Comparison of ENCODE assay signal across 20 cellular contexts in the genomic region with DNA sequence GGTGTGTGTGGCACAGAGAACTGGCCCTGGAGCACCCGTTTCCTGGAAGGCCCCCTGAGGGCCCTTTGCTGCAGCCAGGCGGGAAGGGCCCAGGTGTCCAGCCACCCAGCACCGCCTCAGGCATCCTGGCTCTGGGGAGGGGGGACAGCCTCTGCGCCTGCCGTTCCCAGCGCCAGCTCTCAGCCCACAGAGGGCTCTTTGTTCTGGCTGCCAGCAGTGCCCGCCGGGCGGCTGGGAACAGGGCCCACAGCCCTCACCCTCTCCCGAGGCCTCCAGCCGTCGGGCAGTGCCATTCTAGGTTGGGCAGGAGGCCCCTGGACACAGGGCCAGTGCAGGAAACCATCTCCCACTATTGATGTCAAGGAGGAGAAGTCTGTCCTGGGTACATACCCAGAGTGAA. TPM values are rescaled to one million over a fixed set of nuclear protein-coding genes. Genes with fewer than 3 reads are reported as not detected.
DNase-seq lines count a peak whose midpoint lies in the region; FAIRE-seq and TF ChIP-seq lines count a peak whose summit lies in the region.
"Had no signal": no experiment of that assay in that cellular context is flagged by ENCODE, and none has a peak within 500 bp of the region (broad histone marks: within the 10 kb centered on the region; RNA-seq: fewer than 3 reads in every experiment).

No MANE protein-coding gene starts in this region.

- H3K27ac Mint-ChIP-seq in T-helper 2 cell treated with Interferon-gamma antibody and Interleukin-4, amounts not matched to agents 5 μg/mL and 100 μg/mL, for 36 hours, result no peak overlapping the region
- H3K27ac Mint-ChIP-seq: activated CD8-positive, alpha-beta T cell treated with anti-CD3 and anti-CD28 coated beads, Interleukin-2, amount 10 ng/mL, durations not matched to agents 7 days and 5 days; CD8-positive, alpha-beta T cell had no signal

- H3K9ac ChIP-seq in H1 (replicated peaks in 1 of 4; ENCODE audit: extremely low read depth in 1 of 4, low read depth in 3 of 4, low read length in 3 of 4), result no peak overlapping the region

- no peak for FAIRE-seq in H1 (lab: Jason Lieb, UNC)
- FAIRE-seq: keratinocyte had no signal

- no peak overlapping the region for H3K4me3 Mint-ChIP-seq in T-helper 2 cell treated with Interferon-gamma antibody and Interleukin-4, amounts not matched to agents 5 μg/mL and 100 μg/mL, for 36 hours
- H3K4me3 Mint-ChIP-seq: activated CD8-positive, alpha-beta T cell treated with anti-CD3 and anti-CD28 coated beads, Interleukin-2, amount 10 ng/mL, durations not matched to agents 7 days and 5 days; CD8-positive, alpha-beta T cell; central memory CD8-positive, alpha-beta T cell had no signal

- POLR2A ChIA-PET in H1 (lab: Charles Lee; ENCODE audit: partially characterized antibody) (interaction anchor here (1.2 kb wide), 1 partner anchor 10 kb away, joined by 3 read pairs; no protein-coding TSS in a partner anchor), HEK293T (lab: Yijun Ruan, JAX) (no interaction called here)

- H3K14ac ChIP-seq in H1 (ENCODE audit: insufficient read length), result no peak overlapping the region

- H3K4ac ChIP-seq in H1 (replicated peaks; ENCODE audit: insufficient read length, low read depth, low read length), result no peak overlapping the region

- 92% methylated on average over 8 of the region's 12 CpGs; no CpG with 5 or more reads in 1 of the 2 experiments for WGBS in H1 (ENCODE audit: extremely low coverage in 1 of 2, insufficient coverage in 1 of 2, insufficient read length in 1 of 2, insufficient replicate concordance in 2 of 2, low coverage in 1 of 2, low lambda C conversion rate in 2 of 2, missing lambda C conversion rate in 1 of 2), 2 experiments

- TF ChIP-seq EP300 in H1 (IDR thresholded peaks at IDR 0.05; ENCODE audit: borderline replicate concordance in 1 of 2, low read depth in 2 of 2, low read length in 2 of 2), result no peak

- no peaks in the 10 kb centered on the region for H3K36me3 Mint-ChIP-seq in T-helper 2 cell treated with Interferon-gamma antibody and Interleukin-4, amounts not matched to agents 5 μg/mL and 100 μg/mL, for 36 hours (ENCODE audit: low read depth)
- H3K36me3 Mint-ChIP-seq: CD8-positive, alpha-beta T cell had no signal

- H2AK5ac ChIP-seq in H1 (ENCODE audit: low read depth, low read length), result no peak overlapping the region

- peaks cover 4% of the 10 kb centered on the region for H3K27me3 Mint-ChIP-seq in T-helper 2 cell treated with Interferon-gamma antibody and Interleukin-4, amounts not matched to agents 5 μg/mL and 100 μg/mL, for 36 hours (ENCODE audit: low read depth)

- no peak overlapping the region for H4K5ac ChIP-seq in H1 (ENCODE audit: insufficient read length, low read depth, low read length)

- H3K4me1 Mint-ChIP-seq in T-helper 2 cell treated with Interferon-gamma antibody and Interleukin-4, amounts not matched to agents 5 μg/mL and 100 μg/mL, for 36 hours (ENCODE audit: low read depth), result no peaks in the 10 kb centered on the region
- H3K4me1 Mint-ChIP-seq: central memory CD8-positive, alpha-beta T cell had no signal

- H3K79me1 ChIP-seq in H1 (ENCODE audit: low read depth, low read length), result no peaks in the 10 kb centered on the region

- H4K91ac ChIP-seq in H1 (replicated peaks; ENCODE audit: insufficient read length, low read length), result no peak overlapping the region

- no peak overlapping the region for H2BK15ac ChIP-seq in H1 (ENCODE audit: low read length)

- TF ChIP-seq CTCF in WERI-Rb-1 (IDR thresholded peaks at IDR 0.05; ENCODE audit: low read depth, low read length) (no peak), H1 (IDR thresholded peaks at IDR 0.05; ENCODE audit: control extremely low read depth in 1 of 3, insufficient read depth in 1 of 3, low read depth in 1 of 3, low read length in 3 of 3) (no peak)

- H2BK20ac ChIP-seq in H1 (ENCODE audit: low read length), result no peak overlapping the region

- H3K23ac ChIP-seq in H1 (ENCODE audit: insufficient read length), result no peak overlapping the region

- H3K18ac ChIP-seq in H1 (ENCODE audit: extremely low read depth, low read length), result no peak overlapping the region

- H3K27me3 ChIP-seq in WERI-Rb-1 (ENCODE audit: insufficient read depth, low read depth, severe bottlenecking) (no peaks in the 10 kb centered on the region), H1 (replicated peaks in 1 of 4; ENCODE audit: control insufficient read depth in 3 of 4, extremely low read depth in 1 of 4, insufficient read depth in 3 of 4, low read length in 3 of 4) (peaks cover 0 to 3% (median 0%) of the 10 kb centered on the region in 4 experiments; a peak in 2 of 7 replicates)
- H3K27me3 ChIP-seq: hepatocyte had no signal

- no peaks in the 10 kb centered on the region for H3K9me3 Mint-ChIP-seq in T-helper 2 cell treated with Interferon-gamma antibody and Interleukin-4, amounts not matched to agents 5 μg/mL and 100 μg/mL, for 36 hours
- H3K9me3 Mint-ChIP-seq: CD8-positive, alpha-beta T cell; central memory CD8-positive, alpha-beta T cell had no signal

- peak overlapping the region; percentile 87 for H3K27ac ChIP-seq in WERI-Rb-1
- no peak overlapping the region for H3K27ac ChIP-seq in H1 (ENCODE audit: low read depth, low read length)
- H3K27ac ChIP-seq: hepatocyte had no signal

- no peak overlapping the region for H2BK12ac ChIP-seq in H1 (ENCODE audit: low read depth, low read length)

- H3K9me3 ChIP-seq in WERI-Rb-1 (ENCODE audit: severe bottlenecking) (no peaks in the 10 kb centered on the region), H1 (ENCODE audit: insufficient read depth in 2 of 2, low read depth in 1 of 2, low read length in 1 of 2) (no peaks in the 10 kb centered on the region)

- H3K79me2 ChIP-seq in H1 (ENCODE audit: control insufficient read depth in 1 of 2, insufficient read depth in 2 of 2, low read length in 2 of 2), result no peaks in the 10 kb centered on the region
- H3K79me2 ChIP-seq: hepatocyte had no signal

- H3K4me3 ChIP-seq in WERI-Rb-1 (ENCODE audit: low read depth, low read length), result no peak overlapping the region
- H3K4me3 ChIP-seq in H1 (ENCODE audit: extremely low read depth in 1 of 4, insufficient read depth in 2 of 4, low read depth in 3 of 4, low read length in 4 of 4), result no peak overlapping the region
- H3K4me3 ChIP-seq: hepatocyte had no signal

- H2BK5ac ChIP-seq in H1 (ENCODE audit: low read depth, low read length), result no peak overlapping the region

- H4K20me1 ChIP-seq in H1 (replicated peaks in 1 of 2; ENCODE audit: control insufficient read depth in 1 of 2, insufficient read depth in 2 of 2, low read length in 2 of 2), result no peaks in the 10 kb centered on the region

- DNase-seq in WERI-Rb-1 (peak; percentile 6), H1 (ENCODE audit: low read depth in 1 of 2, low spot score in 2 of 2) (no peak), midbrain (lab: John Stamatoyannopoulos, UW) (peak; percentile 94), superior temporal gyrus (ENCODE audit: extremely low spot score) (peak; percentile 92), NCI-H2029 (lab: John Stamatoyannopoulos, UW) (no peak), HEK293T (ENCODE audit: extremely low spot score) (no peak)
- DNase-seq in T-helper 2 cell treated with Interferon-gamma antibody and Interleukin-4, amounts not matched to agents 5 μg/mL and 100 μg/mL, for 36 hours (ENCODE audit: low spot score), result no peak
- DNase-seq: activated CD8-positive, alpha-beta T cell treated with anti-CD3 and anti-CD28 coated beads, Interleukin-2, amount 10 ng/mL, durations not matched to agents 7 days and 5 days; DMS153; MM.1S; NCI-H1436; NCI-H2171 treated with DMSO at 0.1 percent for 48 hours; right cardiac atrium had no signal

- TF ChIP-seq RAD21 in H1 (IDR thresholded peaks at IDR 0.05 in 1 of 2, conservative IDR thresholded peaks at IDR 0.05 in 1 of 2; ENCODE audit: low read depth in 2 of 2, low read length in 2 of 2), result no peak

- TF ChIP-seq POLR2A in H1 (IDR thresholded peaks at IDR 0.05; ENCODE audit: control extremely low read depth in 1 of 2, low read depth in 2 of 2, low read length in 2 of 2), result no peak

- H4K8ac ChIP-seq in H1 (ENCODE audit: extremely low read depth, insufficient read depth, low read length), result peak overlapping the region; percentile 23; the same call in 1 of the 2 replicates

- peaks cover 33% of the 10 kb centered on the region for H3K36me3 ChIP-seq in WERI-Rb-1
- H3K36me3 ChIP-seq in H1 (ENCODE audit: control insufficient read depth in 2 of 4, insufficient read depth in 4 of 4, low read length in 3 of 4), result no peaks in the 10 kb centered on the region

- no peak overlapping the region for H3K4me2 ChIP-seq in H1 (ENCODE audit: insufficient read depth in 1 of 2, low read depth in 2 of 2, low read length in 2 of 2)
- H3K4me2 ChIP-seq: hepatocyte had no signal

- no peak overlapping the region for H2AFZ ChIP-seq in H1 (ENCODE audit: low read length)
- H2AFZ ChIP-seq: hepatocyte had no signal

- CTCF ChIA-PET in H1 (lab: Charles Lee; ENCODE audit: partially characterized antibody), result interaction anchor here (0.8 to 48.1 kb wide), 9 partner anchors 7 to 93 kb away, joined by 3 to 2149 read pairs (median 4); a partner anchor contains a TSS
- CTCF ChIA-PET in HEK293T (lab: Yijun Ruan, JAX), result interaction anchor here (0.9 kb wide), 1 partner anchor 19 kb away, joined by 3 read pairs; no protein-coding TSS in a partner anchor

- peaks cover 0 to 23% (median 10%) of the 10 kb centered on the region in 4 experiments; a peak in 5 of 7 replicates for H3K4me1 ChIP-seq in H1 (replicated peaks in 1 of 4; ENCODE audit: control insufficient read depth in 3 of 4, insufficient read depth in 4 of 4, low read length in 3 of 4)

- no peaks in the 10 kb centered on the region for H3K23me2 ChIP-seq in H1 (ENCODE audit: low read depth, low read length)

- H3K56ac ChIP-seq in H1 (replicated peaks; ENCODE audit: insufficient read length, low read depth, low read length), result no peak overlapping the region

- no peak overlapping the region for H2BK120ac ChIP-seq in H1 (replicated peaks; ENCODE audit: low read depth, low read length)

RNA-seq across cellular contexts. Expression of a gene that starts 8.3 kb away (rescaled TPM):
- 0.57 and 1.2 TPM in 2 replicates for total RNA-seq in H1 (2021; fragmentation: NEBNext Ultra II Directional; extraction: Animal tissue kit (Norgen Biotek cat#: 25700))
- 3.7 and 4.7 TPM in 2 replicates for polyA plus RNA-seq in H1 (2011; rRNA removed)
- polyA plus RNA-seq in H1 (2011; cell fraction: cytosol; rRNA removed), result 2.0 TPM
- 10.8 TPM for polyA plus RNA-seq in H1 (2011; cell fraction: nucleus; rRNA removed)
- polyA plus RNA-seq in H1 (2012, experiment 1 of 2), result 0.87 to 1.5 TPM (median 1.1 TPM) in 4 replicates
- polyA plus RNA-seq in H1 (2012, experiment 2 of 2), result 0.85 TPM
- 1.2 TPM for polyA plus RNA-seq in H1 (2013, experiment 1 of 2)
- polyA plus RNA-seq in H1 (2013, experiment 2 of 2), result 1.0 TPM
- polyA minus RNA-seq in H1 (2011; rRNA and poly(A)+ RNA removed), result 1.5 and 2.5 TPM in 2 replicates
- 0.88 TPM for polyA minus RNA-seq in H1 (2011; cell fraction: cytosol; rRNA and poly(A)+ RNA removed)
- 1.9 TPM for polyA minus RNA-seq in H1 (2011; cell fraction: nucleus; rRNA and poly(A)+ RNA removed)
- total RNA-seq: activated CD8-positive, alpha-beta T cell treated with anti-CD3 and anti-CD28 coated beads, Interleukin-2, amount 10 ng/mL, durations not matched to agents 7 days and 5 days; lung microvascular endothelial cell had no signal
- polyA plus RNA-seq: keratinocyte had no signal

RNA-seq across cellular contexts. Expression of a gene that starts 22.0 kb away (rescaled TPM):
- not detected in 2 replicates for total RNA-seq in H1 (2021; fragmentation: NEBNext Ultra II Directional; extraction: Animal tissue kit (Norgen Biotek cat#: 25700))
- 0.08 and 0.20 TPM in 2 replicates for polyA plus RNA-seq in H1 (2011; rRNA removed)
- polyA plus RNA-seq in H1 (2011; cell fraction: cytosol; rRNA removed), result 0.10 TPM
- polyA plus RNA-seq in H1 (2011; cell fraction: nucleus; rRNA removed), result 0.19 TPM
- polyA plus RNA-seq in H1 (2012, experiment 1 of 2), result 0.32 to 0.39 TPM in 2 of 4 replicates, not detected in the others
- polyA plus RNA-seq in H1 (2012, experiment 2 of 2), result not detected
- 0.12 TPM for polyA plus RNA-seq in H1 (2013, experiment 1 of 2)
- polyA plus RNA-seq in H1 (2013, experiment 2 of 2), result 0.18 TPM
- polyA minus RNA-seq in H1 (2011; rRNA and poly(A)+ RNA removed), result 0.13 and 0.15 TPM in 2 replicates
- polyA minus RNA-seq in H1 (2011; cell fraction: cytosol; rRNA and poly(A)+ RNA removed), result not detected
- polyA minus RNA-seq in H1 (2011; cell fraction: nucleus; rRNA and poly(A)+ RNA removed), result not detected
- total RNA-seq: activated CD8-positive, alpha-beta T cell treated with anti-CD3 and anti-CD28 coated beads, Interleukin-2, amount 10 ng/mL, durations not matched to agents 7 days and 5 days; G401; hepatocyte; lung microvascular endothelial cell; right cardiac atrium; urinary bladder had no signal
- polyA plus RNA-seq: hepatocyte, right cardiac atrium, urinary bladder had no signal

RNA-seq across cellular contexts. Expression of a gene that starts 22.6 kb away (rescaled TPM):
- 168 and 169 TPM in 2 replicates for total RNA-seq in H1 (2021; fragmentation: NEBNext Ultra II Directional; extraction: Animal tissue kit (Norgen Biotek cat#: 25700))
- polyA plus RNA-seq in H1 (2011; rRNA removed), result 516 and 539 TPM in 2 replicates
- 378 TPM for polyA plus RNA-seq in H1 (2011; cell fraction: cytosol; rRNA removed)
- polyA plus RNA-seq in H1 (2011; cell fraction: nucleus; rRNA removed), result 319 TPM
- polyA plus RNA-seq in H1 (2012, experiment 1 of 2), result 135 to 260 TPM (median 228 TPM) in 4 replicates
- 195 TPM for polyA plus RNA-seq in H1 (2012, experiment 2 of 2)
- polyA plus RNA-seq in H1 (2013, experiment 1 of 2), result 215 TPM
- 242 TPM for polyA plus RNA-seq in H1 (2013, experiment 2 of 2)
- polyA minus RNA-seq in H1 (2011; rRNA and poly(A)+ RNA removed), result 310 and 337 TPM in 2 replicates
- 106 TPM for polyA minus RNA-seq in H1 (2011; cell fraction: cytosol; rRNA and poly(A)+ RNA removed)
- polyA minus RNA-seq in H1 (2011; cell fraction: nucleus; rRNA and poly(A)+ RNA removed), result 98.5 TPM

RNA-seq across cellular contexts. Expression of a gene that starts 55.6 kb away (rescaled TPM):
- total RNA-seq in H1 (2021; fragmentation: NEBNext Ultra II Directional; extraction: Animal tissue kit (Norgen Biotek cat#: 25700)), result 4.7 and 4.8 TPM in 2 replicates
- polyA plus RNA-seq in H1 (2011; rRNA removed), result 3.0 and 7.1 TPM in 2 replicates
- polyA plus RNA-seq in H1 (2011; cell fraction: cytosol; rRNA removed), result 7.4 TPM
- 37.5 TPM for polyA plus RNA-seq in H1 (2011; cell fraction: nucleus; rRNA removed)
- polyA plus RNA-seq in H1 (2012, experiment 1 of 2), result 3.1 to 6.7 TPM (median 5.4 TPM) in 4 replicates
- polyA plus RNA-seq in H1 (2012, experiment 2 of 2), result 2.1 TPM
- 2.4 TPM for polyA plus RNA-seq in H1 (2013, experiment 1 of 2)
- 2.4 TPM for polyA plus RNA-seq in H1 (2013, experiment 2 of 2)
- polyA minus RNA-seq in H1 (2011; rRNA and poly(A)+ RNA removed), result 1.2 and 1.4 TPM in 2 replicates
- 9.0 TPM for polyA minus RNA-seq in H1 (2011; cell fraction: cytosol; rRNA and poly(A)+ RNA removed)
- 6.6 TPM for polyA minus RNA-seq in H1 (2011; cell fraction: nucleus; rRNA and poly(A)+ RNA removed)

RNA-seq across cellular contexts. Expression of a gene that starts 58.3 kb away (rescaled TPM):
- total RNA-seq in H1 (2021; fragmentation: NEBNext Ultra II Directional; extraction: Animal tissue kit (Norgen Biotek cat#: 25700)), result 37.0 and 39.6 TPM in 2 replicates
- polyA plus RNA-seq in H1 (2011; rRNA removed), result 20.3 and 36.0 TPM in 2 replicates
- polyA plus RNA-seq in H1 (2011; cell fraction: cytosol; rRNA removed), result 21.2 TPM
- polyA plus RNA-seq in H1 (2011; cell fraction: nucleus; rRNA removed), result 58.6 TPM
- polyA plus RNA-seq in H1 (2012, experiment 1 of 2), result 15.9 to 32.4 TPM (median 29.9 TPM) in 4 replicates
- polyA plus RNA-seq in H1 (2012, experiment 2 of 2), result 23.9 TPM
- 45.3 TPM for polyA plus RNA-seq in H1 (2013, experiment 1 of 2)
- 41.8 TPM for polyA plus RNA-seq in H1 (2013, experiment 2 of 2)
- polyA minus RNA-seq in H1 (2011; rRNA and poly(A)+ RNA removed), result 28.0 and 36.9 TPM in 2 replicates
- 35.4 TPM for polyA minus RNA-seq in H1 (2011; cell fraction: cytosol; rRNA and poly(A)+ RNA removed)
- 25.2 TPM for polyA minus RNA-seq in H1 (2011; cell fraction: nucleus; rRNA and poly(A)+ RNA removed)
- total RNA-seq: activated CD8-positive, alpha-beta T cell treated with anti-CD3 and anti-CD28 coated beads, Interleukin-2, amount 10 ng/mL, durations not matched to agents 7 days and 5 days had no signal

Comparison
In these comparisons a context has a peak if more than half of its experiments do, and no peak if none do; other contexts are left out.
1. DNase-seq: peak in WERI-Rb-1 (single experiment), midbrain (single experiment) and superior temporal gyrus (single experiment); none in H1 (0 of 2), NCI-H2029 (single experiment), T-helper 2 cell treated with Interferon-gamma antibody and Interleukin-4, amounts not matched to agents 5 μg/mL and 100 μg/mL, for 36 hours (single experiment) and HEK293T (single experiment).